In the genomic region with DNA sequence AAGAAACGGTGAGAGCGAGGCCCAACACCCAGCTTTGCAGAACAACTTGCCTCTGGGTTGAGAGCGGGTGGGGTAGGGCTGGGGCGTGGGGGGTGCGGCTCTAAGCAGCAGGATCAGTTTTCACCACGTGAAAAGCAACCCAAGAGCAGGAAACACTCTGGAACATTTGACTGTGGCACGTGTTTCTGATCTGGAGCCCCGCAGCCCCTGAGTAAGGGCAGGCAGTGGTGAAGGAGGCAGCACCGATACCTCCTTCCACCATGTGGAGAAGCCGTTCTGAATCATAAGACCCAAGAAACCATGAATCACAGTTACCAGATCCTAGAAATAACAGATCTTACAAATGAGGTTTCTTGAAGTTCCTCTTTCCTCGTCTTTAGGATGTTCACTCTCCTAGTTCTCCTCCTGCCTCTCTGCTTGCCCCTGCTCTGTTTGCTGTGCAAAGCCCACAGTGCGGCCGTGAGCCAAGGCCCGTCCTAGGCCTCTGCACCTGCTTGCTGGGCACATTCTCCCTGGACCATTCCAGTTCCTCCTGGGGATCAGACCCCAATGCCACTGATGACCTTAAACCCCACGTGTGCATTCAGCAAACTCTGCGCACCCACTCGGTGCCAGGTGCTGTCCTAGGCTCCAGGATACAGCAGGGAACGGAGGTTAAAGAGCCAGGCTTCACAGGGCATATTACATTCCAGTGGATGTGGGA, we compare ENCODE assay signal across 9 cellular contexts. TPM values are rescaled to one million over a fixed set of nuclear protein-coding genes. Genes with fewer than 3 reads are reported as not detected.
DNase-seq lines count a peak whose midpoint lies in the region; ATAC-seq, FAIRE-seq and TF ChIP-seq lines count a peak whose summit lies in the region.
"Had no signal": no experiment of that assay in that cellular context is flagged by ENCODE, and none has a peak within 500 bp of the region (broad histone marks: within the 10 kb centered on the region; RNA-seq: fewer than 3 reads in every experiment).

No MANE protein-coding gene starts in this region.

- no peak for TF ChIP-seq CTCF in bronchial epithelial cell (IDR thresholded peaks at IDR 0.05; ENCODE audit: insufficient read depth, low read length, severe bottlenecking)
- TF ChIP-seq CTCF in CD8-positive, alpha-beta T cell (IDR thresholded peaks at IDR 0.05) = no peak

- no peak overlapping the region for H3K27ac Mint-ChIP-seq in CD8-positive, alpha-beta T cell

- POLR2A ChIA-PET in CD8-positive, alpha-beta T cell (lab: Charles Lee) = no interaction called here

- no peak for ATAC-seq in HG02610 (IDR thresholded peaks at IDR 0.05; ENCODE audit: unreplicated experiment)
- no peak for ATAC-seq in GM19452 (IDR thresholded peaks at IDR 0.05; ENCODE audit: unreplicated experiment)
- ATAC-seq in CD8-positive, alpha-beta T cell = no peak

- peak overlapping the region in 1 of 10 experiments; percentile 1; a peak in 1 of 20 replicates for H3K4me3 ChIP-seq in BLaER1 treated with 17β-estradiol and CSF1 and Interleukin-3, amounts not matched to agents 10 nM and 100 nM
- H3K4me3 ChIP-seq in bronchial epithelial cell (ENCODE audit: low read depth, low read length) = no peak overlapping the region
- H3K4me3 ChIP-seq in CD8-positive, alpha-beta T cell (ENCODE audit: low read depth, low read length) = no peak overlapping the region

- H3K27me3 Mint-ChIP-seq in CD8-positive, alpha-beta T cell (ENCODE audit: low read depth) = peaks cover 2% of the 10 kb centered on the region

- no peak for FAIRE-seq in bronchial epithelial cell (lab: Jason Lieb, UNC)

- no peaks in the 10 kb centered on the region for H3K27me3 ChIP-seq in BLaER1 treated with 17β-estradiol and CSF1 and Interleukin-3, amounts not matched to agents 10 nM and 100 nM
- no peaks in the 10 kb centered on the region for H3K27me3 ChIP-seq in bronchial epithelial cell (ENCODE audit: control insufficient read depth, insufficient read depth, low read length)
- no peaks in the 10 kb centered on the region for H3K27me3 ChIP-seq in CD8-positive, alpha-beta T cell (ENCODE audit: insufficient read depth, low read length)

- peak; percentile 56 for DNase-seq in NCI-H2029 (lab: John Stamatoyannopoulos, UW)
- DNase-seq in bronchial epithelial cell (ENCODE audit: low read depth) = peak; percentile 63
- peak; percentile 36 for DNase-seq in renal cortical epithelial cell (ENCODE audit: low read depth)
- no peak for DNase-seq in CD8-positive, alpha-beta T cell
- DNase-seq in AG08395 (ENCODE audit: low spot score) = no peak
- DNase-seq: nucleus accumbens had no signal

- H3K4me1 Mint-ChIP-seq in CD8-positive, alpha-beta T cell (ENCODE audit: low read depth) = peaks cover 18% of the 10 kb centered on the region

- peaks cover 0 to 35% (median 21%) of the 10 kb centered on the region in 10 experiments; a peak in 15 of 20 replicates for H3K4me1 ChIP-seq in BLaER1 treated with 17β-estradiol and CSF1 and Interleukin-3, amounts not matched to agents 10 nM and 100 nM
- H3K4me1 ChIP-seq in CD8-positive, alpha-beta T cell (ENCODE audit: insufficient read depth, low read length) = peaks cover 6% of the 10 kb centered on the region

- no peak overlapping the region for H3K4me3 Mint-ChIP-seq in CD8-positive, alpha-beta T cell

- peak overlapping the region in 4 of 11 experiments; percentile 32 to 65 (median 44); a peak in 6 of 22 replicates for H3K9ac ChIP-seq in BLaER1 treated with 17β-estradiol and CSF1 and Interleukin-3, amounts not matched to agents 10 nM and 100 nM

- H3K27ac ChIP-seq in BLaER1 treated with 17β-estradiol and CSF1 and Interleukin-3, amounts not matched to agents 10 nM and 100 nM = peak overlapping the region in 7 of 11 experiments; percentile 21 to 83 (median 61); a peak in 13 of 22 replicates
- H3K27ac ChIP-seq in CD8-positive, alpha-beta T cell (ENCODE audit: low read depth, low read length) = no peak overlapping the region

- no peaks in the 10 kb centered on the region for H4K20me1 ChIP-seq in BLaER1 treated with 17β-estradiol and CSF1 and Interleukin-3, amounts not matched to agents 10 nM and 100 nM

- H3K36me3 ChIP-seq in BLaER1 treated with 17β-estradiol and CSF1 and Interleukin-3, amounts not matched to agents 10 nM and 100 nM = no peaks in the 10 kb centered on the region
- H3K36me3 ChIP-seq in bronchial epithelial cell (ENCODE audit: control insufficient read depth, insufficient read depth, low read length) = no peaks in the 10 kb centered on the region
- no peaks in the 10 kb centered on the region for H3K36me3 ChIP-seq in CD8-positive, alpha-beta T cell (ENCODE audit: insufficient read depth, low read length)

- intact Hi-C loops in CD8-positive, alpha-beta T cell (cut with DNase I, micrococcal nuclease) = no loop called here

- H3K9me3 Mint-ChIP-seq in CD8-positive, alpha-beta T cell = no peaks in the 10 kb centered on the region

- peak overlapping the region in 9 of 11 experiments; percentile 10 to 91 (median 74); a peak in 14 of 22 replicates for H3K4me2 ChIP-seq in BLaER1 treated with 17β-estradiol and CSF1 and Interleukin-3, amounts not matched to agents 10 nM and 100 nM

- H3K36me3 Mint-ChIP-seq in CD8-positive, alpha-beta T cell = no peaks in the 10 kb centered on the region

- CTCF ChIA-PET in CD8-positive, alpha-beta T cell (lab: Charles Lee) = interaction anchor here (0.7 kb wide), 1 partner anchor 25 kb away, joined by 3 read pairs; no protein-coding TSS in a partner anchor

- H3K9me3 ChIP-seq in BLaER1 treated with 17β-estradiol and CSF1 and Interleukin-3, amounts not matched to agents 10 nM and 100 nM (replicated peaks in 1 of 11) = peaks cover 0 to 9% (median 0%) of the 10 kb centered on the region in 11 experiments; a peak in 5 of 22 replicates
- no peaks in the 10 kb centered on the region for H3K9me3 ChIP-seq in CD8-positive, alpha-beta T cell (ENCODE audit: low read length)

RNA-seq across cellular contexts. Expression of gene SLC1A7, which starts 31.9 kb away (rescaled TPM):
- total RNA-seq in bronchial epithelial cell = not detected in 2 replicates
- not detected in 2 replicates for total RNA-seq in renal cortical epithelial cell
- not detected for total RNA-seq in CD8-positive, alpha-beta T cell

RNA-seq across cellular contexts. Expression of gene PODN, which starts 48.5 kb away (rescaled TPM):
- total RNA-seq in bronchial epithelial cell (0.53 TPM in 1 of 2 replicates, not detected in the other), renal cortical epithelial cell (0.40 TPM in 1 of 2 replicates, not detected in the other)
- not detected for total RNA-seq in CD8-positive, alpha-beta T cell

Comparison
In these comparisons a context has a peak if more than half of its experiments do, and no peak if none do; other contexts are left out.
1. DNase-seq: peak in NCI-H2029 (single experiment), bronchial epithelial cell (single experiment) and renal cortical epithelial cell (single experiment); none in CD8-positive, alpha-beta T cell (0 of 7) and AG08395 (single experiment).